In genomic region chr3:59374812-59375211, GRCh38 we compare ENCODE assay signal across 9 cellular contexts.
DNase-seq lines count a peak whose midpoint lies in the region; ATAC-seq lines count a peak whose summit lies in the region.
"Had no signal": no experiment of that assay in that cellular context is flagged by ENCODE, and none has a peak within 500 bp of the region (broad histone marks: within the 10 kb centered on the region; RNA-seq: fewer than 3 reads in every experiment).

No MANE protein-coding gene starts in this region.

- H2AFZ ChIP-seq in mesenchymal stem cell (ENCODE audit: low read depth, low read length), result no peak overlapping the region

- H4K91ac ChIP-seq in mesenchymal stem cell (ENCODE audit: low read length), result no peak overlapping the region

- no peak overlapping the region for H3K14ac ChIP-seq in mesenchymal stem cell (ENCODE audit: low read length in 2 of 2)

- no peak overlapping the region for H3K9ac ChIP-seq in mesenchymal stem cell (ENCODE audit: low read length)

- no peak overlapping the region for H2BK120ac ChIP-seq in mesenchymal stem cell (ENCODE audit: low read depth, low read length)

- no peaks in the 10 kb centered on the region for H3K9me3 ChIP-seq in mesenchymal stem cell (ENCODE audit: control insufficient read depth, low read length)
- H3K9me3 ChIP-seq: ovary had no signal

- H2BK12ac ChIP-seq in mesenchymal stem cell (ENCODE audit: low read length in 2 of 2), result no peak overlapping the region

- no peak overlapping the region for H3K18ac ChIP-seq in mesenchymal stem cell (ENCODE audit: low read depth in 1 of 2, low read length in 2 of 2)

- no peak overlapping the region for H2BK15ac ChIP-seq in mesenchymal stem cell (ENCODE audit: low read depth, poor library complexity, severe bottlenecking)

- H4K8ac ChIP-seq in mesenchymal stem cell (ENCODE audit: low read length), result no peak overlapping the region

- H3K79me1 ChIP-seq in mesenchymal stem cell (replicated peaks; ENCODE audit: low read length, poor library complexity, severe bottlenecking), result no peaks in the 10 kb centered on the region

- no peaks in the 10 kb centered on the region for H3K27me3 ChIP-seq in mesenchymal stem cell (ENCODE audit: control insufficient read depth in 1 of 2, insufficient read depth in 1 of 2, low read length in 2 of 2)
- H3K27me3 ChIP-seq: ovary had no signal

- H3K36me3 ChIP-seq in mesenchymal stem cell (ENCODE audit: control insufficient read depth in 1 of 2, insufficient read depth in 2 of 2, low read depth in 1 of 2, low read length in 2 of 2), result no peaks in the 10 kb centered on the region
- H3K36me3 ChIP-seq: ovary had no signal

- ATAC-seq in GM19035 (IDR thresholded peaks at IDR 0.05; ENCODE audit: unreplicated experiment), result peak; percentile 100
- ATAC-seq in HG02588 (IDR thresholded peaks at IDR 0.05; ENCODE audit: unreplicated experiment), result peak; percentile 100
- ATAC-seq in HG03565 (IDR thresholded peaks at IDR 0.05; ENCODE audit: unreplicated experiment), result peak; percentile 100

- H3K4ac ChIP-seq in mesenchymal stem cell (ENCODE audit: low read depth in 1 of 2, low read length in 2 of 2), result no peak overlapping the region

- no peak overlapping the region for H3K4me2 ChIP-seq in mesenchymal stem cell (ENCODE audit: low read length, poor library complexity, severe bottlenecking)

- no peak overlapping the region for H3K4me3 ChIP-seq in mesenchymal stem cell (ENCODE audit: insufficient read depth in 1 of 2, low read depth in 1 of 2, low read length in 2 of 2)
- H3K4me3 ChIP-seq: ovary had no signal

- no peaks in the 10 kb centered on the region for H3K4me1 ChIP-seq in mesenchymal stem cell (ENCODE audit: control insufficient read depth, insufficient read depth, low read depth, low read length)

- no peak overlapping the region for H2BK5ac ChIP-seq in mesenchymal stem cell (ENCODE audit: low read depth, low read length, poor library complexity, severe bottlenecking)

- H3K27ac ChIP-seq in mesenchymal stem cell (ENCODE audit: low read length, poor library complexity, severe bottlenecking), result no peak overlapping the region
- H3K27ac ChIP-seq: ovary had no signal

- no peak overlapping the region for H3K23ac ChIP-seq in mesenchymal stem cell (ENCODE audit: low read length in 2 of 2)

- no peak overlapping the region for H2AK5ac ChIP-seq in mesenchymal stem cell (ENCODE audit: low read length, severe bottlenecking)

- DNase-seq in retina (peak; percentile 28), AG20443 (ENCODE audit: low spot score) (no peak), mesenchymal stem cell (no peak), NCI-H2029 treated with DMSO at 0.1 percent for 48 hours (lab: John Stamatoyannopoulos, UW) (no peak)
- DNase-seq: activated CD4-positive, alpha-beta T cell treated with anti-CD3 and anti-CD28 coated beads for 1 hour; ovary had no signal

- WGBS in mesenchymal stem cell, result 50% methylated on average over 2 of the region's 3 CpGs
